12 cellular contexts compared by ENCODE assay signal in the genomic region with DNA sequence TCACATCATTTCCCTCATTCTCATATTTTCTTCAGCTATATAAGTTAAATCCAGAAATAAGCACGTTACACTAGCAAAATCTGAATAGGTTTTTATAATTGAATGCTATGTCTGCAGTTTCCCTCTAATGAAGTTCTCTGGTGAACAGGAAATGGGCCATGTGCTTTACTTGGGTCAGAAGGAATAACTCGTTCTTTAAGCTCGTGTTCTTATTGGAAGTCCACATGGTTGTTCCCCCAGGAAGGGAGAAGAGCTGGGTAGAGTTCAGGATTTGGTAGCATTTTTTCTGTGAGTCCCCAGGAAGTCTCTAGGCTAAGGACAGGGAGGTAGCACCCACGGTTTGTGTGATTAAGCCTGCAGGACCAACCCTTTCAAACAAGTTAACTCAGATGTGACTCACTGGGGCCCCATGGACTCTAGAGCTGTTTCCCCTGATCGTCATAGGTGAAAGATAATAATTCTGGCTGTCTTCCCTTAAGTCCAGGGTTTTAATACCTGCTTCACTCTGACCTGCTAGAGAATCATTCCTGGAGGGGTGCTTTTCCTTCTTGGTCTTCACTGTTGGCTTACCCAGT. TPM values are rescaled to one million over a fixed set of nuclear protein-coding genes. Genes with fewer than 3 reads are reported as not detected.
A peak's percentile ranks its signal among the peaks of the same experiment; 100 is the strongest.
DNase-seq lines count a peak whose midpoint lies in the region; ATAC-seq, FAIRE-seq and TF ChIP-seq lines count a peak whose summit lies in the region.
"Had no signal": no experiment of that assay in that cellular context is flagged by ENCODE, and none has a peak within 500 bp of the region (broad histone marks: within the 10 kb centered on the region; RNA-seq: fewer than 3 reads in every experiment).

No MANE protein-coding gene starts in this region.

- H3K4me1 Mint-ChIP-seq in Caco-2 (ENCODE audit: low read depth, unreplicated experiment): peaks cover 33% of the 10 kb centered on the region
- H3K4me1 Mint-ChIP-seq in effector memory CD8-positive, alpha-beta T cell (ENCODE audit: low read depth in 2 of 2): peaks cover 19 to 38% of the 10 kb centered on the region in 2 donors
- H3K4me1 Mint-ChIP-seq in neural progenitor cell: peaks cover 3% of the 10 kb centered on the region

- H3K36me3 ChIP-seq in Caco-2 (ENCODE audit: control insufficient read depth, insufficient read depth, low read length) (peaks cover 8% of the 10 kb centered on the region), PC-9 (ENCODE audit: low read depth) (0 out of 2 replicates have a peak, but pooled peaks cover 4% of the 10 kb centered on the region), endothelial cell of umbilical vein (ENCODE audit: control insufficient read depth in 2 of 2, extremely low read depth in 1 of 2, insufficient read depth in 2 of 2, low read length in 2 of 2) (no peaks in the 10 kb centered on the region), pancreas (no peaks in the 10 kb centered on the region), neural progenitor cell (no peaks in the 10 kb centered on the region)

- dilution Hi-C loops in endothelial cell of umbilical vein (cut with MboI; ENCODE audit: extremely low pct_ligation_motif_present, low sequenced_read_pairs): no loop called here

- H3F3A ChIP-seq in PC-9 (ENCODE audit: insufficient read depth, low read depth) (peaks cover 58% of the 10 kb centered on the region), neural progenitor cell (ENCODE audit: low read depth) (peaks cover 20% of the 10 kb centered on the region)

- H3K27ac Mint-ChIP-seq in Caco-2 (ENCODE audit: unreplicated experiment) (peak overlapping the region; percentile 90), neural progenitor cell (no peak overlapping the region)
- H3K27ac Mint-ChIP-seq in effector memory CD8-positive, alpha-beta T cell: no peak overlapping the region

- H3K4me1 ChIP-seq in Caco-2 (peaks cover 30% of the 10 kb centered on the region), PC-9 (replicated peaks; ENCODE audit: insufficient read depth) (peaks cover 88% of the 10 kb centered on the region), endothelial cell of umbilical vein (ENCODE audit: control insufficient read depth, extremely low read depth, insufficient read depth, low read length) (peaks cover 70% of the 10 kb centered on the region), pancreas (peaks cover 0 to 17% (median 0%) of the 10 kb centered on the region in 3 donors), neural progenitor cell (peaks cover 13% of the 10 kb centered on the region)

- H3K4me2 ChIP-seq in PC-9 (peak overlapping the region; percentile 50), endothelial cell of umbilical vein (ENCODE audit: insufficient read depth, low read length) (peak overlapping the region; percentile 49), neural progenitor cell (no peak overlapping the region)

- WGBS in pancreas, 2 donors: 63 to 70% methylated on average over 5 of the region's 5 CpGs

- H3K9me3 Mint-ChIP-seq in Caco-2 (ENCODE audit: unreplicated experiment): no peaks in the 10 kb centered on the region
- no peaks in the 10 kb centered on the region for H3K9me3 Mint-ChIP-seq in effector memory CD8-positive, alpha-beta T cell
- no peaks in the 10 kb centered on the region for H3K9me3 Mint-ChIP-seq in neural progenitor cell

- CTCF ChIA-PET in Caco-2 (lab: Charles Lee) (interaction anchor here (0.7 to 1.5 kb wide), 3 partner anchors 50 to 82 kb away, joined by 3 to 11 read pairs (median 5); partner anchors contain the start of gene SMIM5), PC-9 (lab: Charles Lee) (interaction anchor here (0.6 to 1.2 kb wide), 4 partner anchors 8 to 155 kb away, joined by 3 to 6 read pairs (median 6); no protein-coding TSS in a partner anchor), endothelial cell of umbilical vein (lab: Charles Lee) (interaction anchor here (0.9 to 19.6 kb wide), 9 partner anchors 8 to 70 kb away, joined by 3 to 653 read pairs (median 5); partner anchors contain the start of gene SMIM5)

- H3K9me1 ChIP-seq in endothelial cell of umbilical vein (replicated peaks; ENCODE audit: control insufficient read depth, extremely low read depth, insufficient read depth, low read length): no peaks in the 10 kb centered on the region

- H3K9ac ChIP-seq in endothelial cell of umbilical vein (replicated peaks; ENCODE audit: extremely low read depth, insufficient read depth, low read length) (no peak overlapping the region), neural progenitor cell (no peak overlapping the region)

- no TSS peak for BruUV-seq in Caco-2 (replicated peaks; lab: Mats Ljungman, UMichigan)
- BruUV-seq in PC-9 (replicated peaks; lab: Mats Ljungman, UMichigan): no TSS peak
- BruUV-seq in endothelial cell of umbilical vein (replicated peaks; lab: Mats Ljungman, UMichigan): no TSS peak

- H4K20me1 ChIP-seq in PC-9 (ENCODE audit: insufficient read depth) (no peaks in the 10 kb centered on the region), endothelial cell of umbilical vein (replicated peaks; ENCODE audit: control insufficient read depth, extremely low read depth, insufficient read depth, low read length) (no peaks in the 10 kb centered on the region), neural progenitor cell (ENCODE audit: low read depth) (peaks cover 66% of the 10 kb centered on the region)

- DNase-seq in Caco-2 (peak; percentile 37 to 66), PC-9 (peak; percentile 56 to 86), endothelial cell of umbilical vein (ENCODE audit: low read depth, low spot score) (no peak), pancreas (peak in 1 of 6 donors; percentile 9), NCI-H187 treated with DMSO at 0.1 percent for 48 hours (lab: John Stamatoyannopoulos, UW) (no peak), neural progenitor cell (ENCODE audit: low spot score) (no peak)
- no peak for DNase-seq in effector memory CD8-positive, alpha-beta T cell
- DNase-seq: caudate nucleus, NCI-H2081, nucleus accumbens had no signal

- no peaks in the 10 kb centered on the region for H3K9me2 ChIP-seq in PC-9 (ENCODE audit: insufficient read depth)

- H3K4me3 ChIP-seq in Caco-2 (ENCODE audit: low read depth, low read length): no peak overlapping the region
- no peak overlapping the region for H3K4me3 ChIP-seq in PC-9
- no peak overlapping the region for H3K4me3 ChIP-seq in endothelial cell of umbilical vein (replicated peaks in 1 of 3; ENCODE audit: insufficient read depth in 1 of 3, low read depth in 1 of 3, low read length in 3 of 3)
- H3K4me3 ChIP-seq in pancreas: no peak overlapping the region
- H3K4me3 ChIP-seq in neural progenitor cell: no peak overlapping the region

- H3K36me3 Mint-ChIP-seq in Caco-2 (ENCODE audit: insufficient read depth, unreplicated experiment) (peaks cover 75% of the 10 kb centered on the region), neural progenitor cell (peaks cover 15% of the 10 kb centered on the region)
- peaks cover 47% of the 10 kb centered on the region for H3K36me3 Mint-ChIP-seq in effector memory CD8-positive, alpha-beta T cell (ENCODE audit: insufficient read depth)

- TF ChIP-seq CTCF in Caco-2 (IDR thresholded peaks at IDR 0.05; ENCODE audit: insufficient read depth in 1 of 2, low read depth in 1 of 2, low read length in 1 of 2, severe bottlenecking in 1 of 2, unreplicated experiment in 1 of 2) (no peak), PC-9 (conservative IDR thresholded peaks at IDR 0.05) (no peak), endothelial cell of umbilical vein (IDR thresholded peaks at IDR 0.05; ENCODE audit: extremely low read depth in 1 of 2, insufficient read depth in 1 of 2, low read depth in 1 of 2, low read length in 2 of 2) (no peak), pancreas (IDR thresholded peaks at IDR 0.05) (no peak), neural progenitor cell (IDR thresholded peaks at IDR 0.05) (no peak)

- H3K27me3 ChIP-seq in Caco-2 (replicated peaks; ENCODE audit: control insufficient read depth, insufficient read depth, low read length): no peaks in the 10 kb centered on the region
- no peaks in the 10 kb centered on the region for H3K27me3 ChIP-seq in PC-9 (ENCODE audit: insufficient read depth, low read depth)
- no peaks in the 10 kb centered on the region for H3K27me3 ChIP-seq in endothelial cell of umbilical vein (ENCODE audit: control insufficient read depth in 2 of 2, insufficient read depth in 2 of 2, low read length in 2 of 2)
- H3K27me3 ChIP-seq in pancreas: no peaks in the 10 kb centered on the region
- no peaks in the 10 kb centered on the region for H3K27me3 ChIP-seq in neural progenitor cell

- H2AFZ ChIP-seq in PC-9 (no peak overlapping the region), endothelial cell of umbilical vein (ENCODE audit: low read depth, low read length) (no peak overlapping the region), neural progenitor cell (replicated peaks) (no peak overlapping the region)

- ATAC-seq in pancreas (peak; percentile 40 to 59 (median 56)), GM18861 (IDR thresholded peaks at IDR 0.05; ENCODE audit: unreplicated experiment) (no peak)
- no peak for ATAC-seq in effector memory CD8-positive, alpha-beta T cell (replicated peaks)

- H3K27ac ChIP-seq in PC-9 (peak overlapping the region; percentile 76), endothelial cell of umbilical vein (ENCODE audit: insufficient read depth, low read depth, low read length) (peak overlapping the region; percentile 45), pancreas (no peak overlapping the region), neural progenitor cell (no peak overlapping the region)

- H3K79me2 ChIP-seq in PC-9 (ENCODE audit: low read depth): peaks cover 70% of the 10 kb centered on the region
- peaks cover 64% of the 10 kb centered on the region for H3K79me2 ChIP-seq in endothelial cell of umbilical vein (ENCODE audit: control insufficient read depth, insufficient read depth, low read length)
- H3K79me2 ChIP-seq in neural progenitor cell (ENCODE audit: low read depth): peaks cover 53% of the 10 kb centered on the region

- intact Hi-C loops in Caco-2 (cut with micrococcal nuclease; ENCODE audit: unreplicated experiment) (no loop called here), PC-9 (cut with micrococcal nuclease; ENCODE audit: unreplicated experiment) (loop anchor here (2.0 kb wide), 1 partner anchor 193 kb away; no protein-coding TSS in a partner anchor), endothelial cell of umbilical vein (cut with micrococcal nuclease) (no loop called here), pancreas (cut with DNase I) (no loop called here)

- FAIRE-seq in endothelial cell of umbilical vein (lab: Jason Lieb, UNC) (peak; percentile 4), pancreas (lab: Jason Lieb, UNC) (no peak)

- H3K27me3 Mint-ChIP-seq in Caco-2 (ENCODE audit: insufficient read depth, unreplicated experiment) (no peaks in the 10 kb centered on the region), neural progenitor cell (ENCODE audit: insufficient read depth, low read depth) (no peaks in the 10 kb centered on the region)
- no peaks in the 10 kb centered on the region for H3K27me3 Mint-ChIP-seq in effector memory CD8-positive, alpha-beta T cell

- no peaks in the 10 kb centered on the region for H3K9me3 ChIP-seq in Caco-2
- H3K9me3 ChIP-seq in PC-9 (ENCODE audit: insufficient read depth, low read depth): no peaks in the 10 kb centered on the region
- H3K9me3 ChIP-seq in endothelial cell of umbilical vein (replicated peaks; ENCODE audit: control insufficient read depth, insufficient read depth, low read length): no peaks in the 10 kb centered on the region
- no peaks in the 10 kb centered on the region for H3K9me3 ChIP-seq in pancreas
- no peaks in the 10 kb centered on the region for H3K9me3 ChIP-seq in neural progenitor cell (ENCODE audit: low read depth)

- POLR2A ChIA-PET in Caco-2 (lab: Charles Lee): interaction anchor here (0.6 to 1.3 kb wide), 4 partner anchors 65 to 419 kb away, joined by 3 to 14 read pairs (median 4); no protein-coding TSS in a partner anchor
- POLR2A ChIA-PET in PC-9 (lab: Charles Lee; ENCODE audit: unreplicated experiment): interaction anchor here (0.5 to 2.3 kb wide), 7 partner anchors 31 to 134 kb away, joined by 3 to 27 read pairs (median 6); partner anchors contain the start of gene ITGB4
- POLR2A ChIA-PET in endothelial cell of umbilical vein (lab: Charles Lee): no interaction called here

- no peak for TF ChIP-seq POLR2A in endothelial cell of umbilical vein (IDR thresholded peaks at IDR 0.05; ENCODE audit: low read depth, low read length)

- H3K4me3 Mint-ChIP-seq in Caco-2 (ENCODE audit: unreplicated experiment) (no peak overlapping the region), neural progenitor cell (no peak overlapping the region)
- H3K4me3 Mint-ChIP-seq in effector memory CD8-positive, alpha-beta T cell: no peak overlapping the region

RNA-seq across cellular contexts. Expression of gene SAP30BP, which starts 16.4 kb away (rescaled TPM):
- total RNA-seq in Caco-2 (2022) (119 and 126 TPM in 2 replicates), PC-9 (2021) (79.5 and 80.3 TPM in 2 replicates), endothelial cell of umbilical vein (143 and 151 TPM in 2 replicates), pancreas (10 to 100 TPM; 22.4 to 45.3 (median 37.0) TPM), neural progenitor cell (ENCODE audit: low replicate concordance) (72.9 and 75.8 TPM in 2 replicates)
- polyA plus RNA-seq in endothelial cell of umbilical vein (112 and 116 TPM in 2 replicates), pancreas (100 to 1,000 TPM in 1 of 2 donors, 10 to 100 TPM in 1; 81.8 to 106 TPM)
- 112 TPM in 2 replicates for polyA plus RNA-seq in endothelial cell of umbilical vein (2011; cell fraction: cytosol; rRNA removed)
- polyA plus RNA-seq in endothelial cell of umbilical vein (2011; cell fraction: nucleus; rRNA removed): 441 and 460 TPM in 2 replicates
- polyA plus RNA-seq in endothelial cell of umbilical vein (2012): 103 and 117 TPM in 2 replicates
- polyA minus RNA-seq in endothelial cell of umbilical vein: 66.8 and 68.3 TPM in 2 replicates
- 25.8 TPM for polyA minus RNA-seq in endothelial cell of umbilical vein (2011; cell fraction: cytosol; rRNA and poly(A)+ RNA removed)
- 102 and 114 TPM in 2 replicates for polyA minus RNA-seq in endothelial cell of umbilical vein (2011; cell fraction: nucleus; rRNA and poly(A)+ RNA removed)

RNA-seq across cellular contexts. Expression of gene RECQL5, which starts 16.6 kb away (rescaled TPM):
- total RNA-seq in Caco-2 (2022): 67.0 and 67.7 TPM in 2 replicates
- total RNA-seq in PC-9 (2021): 41.0 and 44.2 TPM in 2 replicates
- total RNA-seq in endothelial cell of umbilical vein: 30.7 and 30.9 TPM in 2 replicates
- 17.3 and 21.3 TPM in 2 replicates for polyA plus RNA-seq in endothelial cell of umbilical vein
- polyA plus RNA-seq in endothelial cell of umbilical vein (2011; cell fraction: cytosol; rRNA removed): 8.3 and 10.3 TPM in 2 replicates
- 96.3 and 120 TPM in 2 replicates for polyA plus RNA-seq in endothelial cell of umbilical vein (2011; cell fraction: nucleus; rRNA removed)
- polyA plus RNA-seq in endothelial cell of umbilical vein (2012): 22.3 and 31.6 TPM in 2 replicates
- polyA minus RNA-seq in endothelial cell of umbilical vein: 26.2 and 31.6 TPM in 2 replicates
- polyA minus RNA-seq in endothelial cell of umbilical vein (2011; cell fraction: cytosol; rRNA and poly(A)+ RNA removed): 15.5 TPM
- 44.2 and 44.9 TPM in 2 replicates for polyA minus RNA-seq in endothelial cell of umbilical vein (2011; cell fraction: nucleus; rRNA and poly(A)+ RNA removed)
- 10 to 100 TPM in 4 of 6 donors, 1 to 10 TPM in 2; 8.7 to 29.4 (median 12.8) TPM for total RNA-seq in pancreas
- 10 to 100 TPM; 54.3 to 65.2 TPM for polyA plus RNA-seq in pancreas
- total RNA-seq in neural progenitor cell (ENCODE audit: low replicate concordance): 22.7 and 27.3 TPM in 2 replicates

RNA-seq across cellular contexts. Expression of gene ITGB4, which starts 37.7 kb away (rescaled TPM):
- 50.8 and 55.4 TPM in 2 replicates for total RNA-seq in Caco-2 (2022)
- total RNA-seq in PC-9 (2021): 448 and 461 TPM in 2 replicates
- total RNA-seq in endothelial cell of umbilical vein: 4.1 and 4.2 TPM in 2 replicates
- 6.5 and 6.7 TPM in 2 replicates for polyA plus RNA-seq in endothelial cell of umbilical vein
- 1.7 and 3.7 TPM in 2 replicates for polyA plus RNA-seq in endothelial cell of umbilical vein (2011; cell fraction: cytosol; rRNA removed)
- polyA plus RNA-seq in endothelial cell of umbilical vein (2011; cell fraction: nucleus; rRNA removed): 4.0 TPM in 2 replicates
- 1.6 and 9.5 TPM in 2 replicates for polyA plus RNA-seq in endothelial cell of umbilical vein (2012)
- 2.7 and 6.3 TPM in 2 replicates for polyA minus RNA-seq in endothelial cell of umbilical vein
- 22.3 TPM for polyA minus RNA-seq in endothelial cell of umbilical vein (2011; cell fraction: cytosol; rRNA and poly(A)+ RNA removed)
- 3.8 and 4.4 TPM in 2 replicates for polyA minus RNA-seq in endothelial cell of umbilical vein (2011; cell fraction: nucleus; rRNA and poly(A)+ RNA removed)
- total RNA-seq in pancreas: 10 to 100 TPM; 16.4 to 50.5 (median 20.3) TPM
- 10 to 100 TPM; 23.0 to 25.2 TPM for polyA plus RNA-seq in pancreas
- 1.1 TPM in 1 of 2 replicates, not detected in the other for total RNA-seq in neural progenitor cell (ENCODE audit: low replicate concordance)

RNA-seq across cellular contexts. Expression of gene SMIM5, which starts 50.3 kb away (rescaled TPM):
- 0.20 TPM in 1 of 2 replicates, not detected in the other for total RNA-seq in Caco-2 (2022)
- total RNA-seq in PC-9 (2021): 0.31 and 0.40 TPM in 2 replicates
- not detected in 2 replicates for total RNA-seq in endothelial cell of umbilical vein
- polyA plus RNA-seq in endothelial cell of umbilical vein: not detected in 2 replicates
- polyA plus RNA-seq in endothelial cell of umbilical vein (2011; cell fraction: cytosol; rRNA removed): not detected in 2 replicates
- polyA plus RNA-seq in endothelial cell of umbilical vein (2011; cell fraction: nucleus; rRNA removed): 0.24 and 0.31 TPM in 2 replicates
- 0.20 and 0.33 TPM in 2 replicates for polyA plus RNA-seq in endothelial cell of umbilical vein (2012)
- polyA minus RNA-seq in endothelial cell of umbilical vein: not detected in 2 replicates
- not detected for polyA minus RNA-seq in endothelial cell of umbilical vein (2011; cell fraction: cytosol; rRNA and poly(A)+ RNA removed)
- polyA minus RNA-seq in endothelial cell of umbilical vein (2011; cell fraction: nucleus; rRNA and poly(A)+ RNA removed): not detected in 2 replicates
- 1 to 10 TPM in 1 of 6 donors, under 1 TPM in 5; 0.55 to 1.2 (median 0.82) TPM for total RNA-seq in pancreas
- 10 to 100 TPM in 1 of 2 donors, 1 to 10 TPM in 1; 6.3 to 15.3 TPM for polyA plus RNA-seq in pancreas
- total RNA-seq in neural progenitor cell (ENCODE audit: low replicate concordance): not detected in 2 replicates
- total RNA-seq: H4 had no signal

Comparison
In these comparisons a context has a peak if more than half of its experiments do, and no peak if none do; other contexts are left out.
1. DNase-seq: peak in Caco-2 (2 of 2) and PC-9 (2 of 2); none in endothelial cell of umbilical vein (single experiment), effector memory CD8-positive, alpha-beta T cell (0 of 3), NCI-H187 treated with DMSO at 0.1 percent for 48 hours (single experiment) and neural progenitor cell (single experiment).
2. H3K27ac ChIP-seq: peak in PC-9 (single experiment) and endothelial cell of umbilical vein (single experiment); none in pancreas (0 of 4) and neural progenitor cell (single experiment).
3. ATAC-seq: peak in pancreas (4 of 4); none in effector memory CD8-positive, alpha-beta T cell (single experiment) and GM18861 (single experiment).